Comparison of ENCODE assay signal across 9 cellular contexts in genomic region chr4:139692300-139693012, GRCh38. TPM values are rescaled to one million over a fixed set of nuclear protein-coding genes. Genes with fewer than 3 reads are reported as not detected.
DNase-seq lines count a peak whose midpoint lies in the region; ATAC-seq, FAIRE-seq and TF ChIP-seq lines count a peak whose summit lies in the region.
"Had no signal": no experiment of that assay in that cellular context is flagged by ENCODE, and none has a peak within 500 bp of the region (broad histone marks: within the 10 kb centered on the region; RNA-seq: fewer than 3 reads in every experiment).

No MANE protein-coding gene starts in this region.

- H3K36me3 ChIP-seq in HUES48 (ENCODE audit: control insufficient read depth, insufficient read depth, low read length) = no peaks in the 10 kb centered on the region
- H3K36me3 ChIP-seq in GM12878 (ENCODE audit: control insufficient read depth in 2 of 2, insufficient read depth in 2 of 2, low read length in 1 of 2) = no peaks in the 10 kb centered on the region
- no peaks in the 10 kb centered on the region for H3K36me3 ChIP-seq in CD8-positive, alpha-beta memory T cell (ENCODE audit: insufficient read depth, low read length)

- no peak for TF ChIP-seq EP300 in GM12878 (IDR thresholded peaks at IDR 0.05; ENCODE audit: borderline replicate concordance in 1 of 2, control insufficient read depth in 1 of 2, low read depth in 2 of 2, low read length in 2 of 2)

- peak; percentile 51 for TF ChIP-seq RAD21 in GM12878 (IDR thresholded peaks at IDR 0.05; ENCODE audit: insufficient read depth, low read depth, low read length)

- TF ChIP-seq POLR2A in GM12878 (IDR thresholded peaks at IDR 0.05; ENCODE audit: low read depth, low read length) = no peak

- no peaks in the 10 kb centered on the region for H3K4me1 Mint-ChIP-seq in CD8-positive, alpha-beta memory T cell

- H3K9me3 Mint-ChIP-seq in CD8-positive, alpha-beta memory T cell = peaks cover 0 to 7% (median 1%) of the 10 kb centered on the region in 5 donors

- H3K27ac ChIP-seq in HUES48 (ENCODE audit: low read depth, low read length) (peak overlapping the region; percentile 21), GM12878 (ENCODE audit: control insufficient read depth, insufficient read depth) (no peak overlapping the region)
- no peak overlapping the region for H3K27ac ChIP-seq in CD8-positive, alpha-beta memory T cell (ENCODE audit: low read depth, low read length)
- H3K27ac ChIP-seq: SK-N-MC had no signal

- H3K4me1 ChIP-seq in HUES48 (ENCODE audit: control insufficient read depth, insufficient read depth, low read length) = no peaks in the 10 kb centered on the region
- H3K4me1 ChIP-seq in GM12878 (ENCODE audit: control insufficient read depth, insufficient read depth, low read length) = peaks cover 5% of the 10 kb centered on the region
- no peaks in the 10 kb centered on the region for H3K4me1 ChIP-seq in CD8-positive, alpha-beta memory T cell (ENCODE audit: insufficient read depth, low read length)

- no peaks in the 10 kb centered on the region for H3K79me2 ChIP-seq in GM12878 (ENCODE audit: control insufficient read depth, insufficient read depth, low read length)

- peak; percentile 20 for TF ChIP-seq CTCF in D721Med (IDR thresholded peaks at IDR 0.05; ENCODE audit: insufficient read depth, missing control alignments)
- TF ChIP-seq CTCF in GM12878 (IDR thresholded peaks at IDR 0.05 in 2 of 3, conservative IDR thresholded peaks at IDR 0.05 in 1 of 3; ENCODE audit: control insufficient read depth in 2 of 3, extremely low read depth in 1 of 3, insufficient read depth in 1 of 3, low read depth in 3 of 3, low read length in 3 of 3) = peak; percentile 24 to 40 (median 36); a peak in 3 of 6 replicates

- H3K9me3 ChIP-seq in HUES48 (ENCODE audit: control insufficient read depth, insufficient read depth, low read length) (no peaks in the 10 kb centered on the region), GM12878 (replicated peaks; ENCODE audit: control insufficient read depth, insufficient read depth, low read length) (no peaks in the 10 kb centered on the region; the same call in 2 of the 3 replicates)
- no peaks in the 10 kb centered on the region for H3K9me3 ChIP-seq in CD8-positive, alpha-beta memory T cell (ENCODE audit: low read length)

- intact Hi-C loops in GM12878 (cut with micrococcal nuclease; ENCODE audit: unreplicated experiment) = no loop called here

- ATAC-seq in GM12878 = peak; percentile 71
- no peak for ATAC-seq in HG02884 (IDR thresholded peaks at IDR 0.05; ENCODE audit: unreplicated experiment)

- H3K4me3 Mint-ChIP-seq in CD8-positive, alpha-beta memory T cell = no peak overlapping the region

- no peaks in the 10 kb centered on the region for H4K20me1 ChIP-seq in GM12878 (ENCODE audit: control insufficient read depth, insufficient read depth)

- H3K9ac ChIP-seq in HUES48 (ENCODE audit: low read depth, low read length) = no peak overlapping the region
- no peak overlapping the region for H3K9ac ChIP-seq in GM12878 (ENCODE audit: control insufficient read depth, insufficient read depth, low read length)

- peaks cover 0 to 3% (median 0%) of the 10 kb centered on the region in 3 donors for H3K36me3 Mint-ChIP-seq in CD8-positive, alpha-beta memory T cell

- H3K27ac Mint-ChIP-seq in CD8-positive, alpha-beta memory T cell = no peak overlapping the region

- WGBS in GM12878 (ENCODE audit: insufficient coverage, insufficient replicate concordance, low lambda C conversion rate, missing lambda C conversion rate) = 0% methylated on average over 4 of the region's 4 CpGs

- H3K27me3 ChIP-seq in HUES48 (ENCODE audit: control insufficient read depth, insufficient read depth, low read length) (no peaks in the 10 kb centered on the region), GM12878 (replicated peaks in 1 of 2; ENCODE audit: control insufficient read depth in 2 of 2, insufficient read depth in 2 of 2, low read length in 1 of 2) (no peaks in the 10 kb centered on the region)
- no peaks in the 10 kb centered on the region for H3K27me3 ChIP-seq in CD8-positive, alpha-beta memory T cell (ENCODE audit: insufficient read depth, low read length, poor library complexity, severe bottlenecking)

- RAD21 ChIA-PET in GM12878 (lab: Charles Lee; ENCODE audit: unreplicated experiment) = no interaction called here

- FAIRE-seq in D721Med (lab: Jason Lieb, UNC) (no peak), GM12878 (lab: Jason Lieb, UNC) (no peak)

- H3K4me2 ChIP-seq in GM12878 (ENCODE audit: control insufficient read depth, insufficient read depth) = no peak overlapping the region; the same call in 1 of the 2 replicates

- DNase-seq in D721Med (ENCODE audit: insufficient read length, low spot score) (no peak), GM12878 (ENCODE audit: low read depth, low spot score) (no peak), medulla oblongata (ENCODE audit: extremely low spot score) (peak; percentile 50), NCI-H128 (lab: John Stamatoyannopoulos, UW; ENCODE audit: unreplicated experiment) (no peak), GM19240 (ENCODE audit: insufficient read length, low spot score) (no peak)
- no peak for DNase-seq in CD8-positive, alpha-beta memory T cell

- H3K27me3 Mint-ChIP-seq in CD8-positive, alpha-beta memory T cell = peaks cover 0 to 4% of the 10 kb centered on the region in 2 donors

- CTCF ChIA-PET in GM12878 (lab: Yijun Ruan, JAX) = interaction anchor here (0.6 kb wide), 1 partner anchor 195 kb away, joined by 3 read pairs; no protein-coding TSS in a partner anchor
- CTCF ChIA-PET in CD8-positive, alpha-beta memory T cell (lab: Charles Lee) = no interaction called here

- SMC1A ChIA-PET in GM12878 (lab: Charles Lee; ENCODE audit: uncharacterized antibody, unreplicated experiment) = no interaction called here

- in situ Hi-C loops in GM12878 (cut with MboI) = no loop called here

- no peak overlapping the region for H3K4me3 ChIP-seq in HUES48 (ENCODE audit: low read depth, low read length)
- no peak overlapping the region for H3K4me3 ChIP-seq in GM12878
- H3K4me3 ChIP-seq in CD8-positive, alpha-beta memory T cell (ENCODE audit: low read length) = no peak overlapping the region
- H3K4me3 ChIP-seq: SK-N-MC had no signal

- BruUV-seq in GM12878 (replicated peaks; lab: Mats Ljungman, UMichigan) = no TSS peak

- POLR2A ChIA-PET in GM12878 (lab: Charles Lee) = no interaction called here
- POLR2A ChIA-PET in CD8-positive, alpha-beta memory T cell (lab: Charles Lee) = no interaction called here

- no peak overlapping the region for H2AFZ ChIP-seq in GM12878 (ENCODE audit: control insufficient read depth, low read depth, low read length)

TF ChIP-seq in GM12878, 131 proteins besides CTCF, POLR2A, EP300 and RAD21:
- TF ChIP-seq, protein P1, sequence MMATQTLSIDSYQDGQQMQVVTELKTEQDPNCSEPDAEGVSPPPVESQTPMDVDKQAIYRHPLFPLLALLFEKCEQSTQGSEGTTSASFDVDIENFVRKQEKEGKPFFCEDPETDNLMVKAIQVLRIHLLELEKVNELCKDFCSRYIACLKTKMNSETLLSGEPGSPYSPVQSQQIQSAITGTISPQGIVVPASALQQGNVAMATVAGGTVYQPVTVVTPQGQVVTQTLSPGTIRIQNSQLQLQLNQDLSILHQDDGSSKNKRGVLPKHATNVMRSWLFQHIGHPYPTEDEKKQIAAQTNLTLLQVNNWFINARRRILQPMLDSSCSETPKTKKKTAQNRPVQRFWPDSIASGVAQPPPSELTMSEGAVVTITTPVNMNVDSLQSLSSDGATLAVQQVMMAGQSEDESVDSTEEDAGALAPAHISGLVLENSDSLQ (IDR thresholded peaks at IDR 0.05) = no peak
- peak; percentile 5; the same call in 1 of the 2 replicates for TF ChIP-seq SPI1 (IDR thresholded peaks at IDR 0.05; ENCODE audit: borderline replicate concordance, insufficient read depth, low read depth, low read length)

RNA-seq across cellular contexts. Expression of gene MGST2, which starts 26.8 kb away (rescaled TPM):
- 11.3 and 11.7 TPM in 2 replicates for total RNA-seq in GM12878 (2013; cell fraction: nucleolus; rRNA removed)
- total RNA-seq in GM12878 (2014; rRNA removed) = 22.3 and 26.5 TPM in 2 replicates
- total RNA-seq in GM12878 (2014; rRNA removed; fragmentation: Illumina TruSeq; extraction: Trizol) = 21.7 and 23.0 TPM in 2 replicates
- total RNA-seq in GM12878 (2021) = 19.0 and 19.8 TPM in 2 replicates
- 22.8 TPM for polyA plus RNA-seq in GM12878 (2011; ENCODE audit: low read depth)
- 38.4 and 42.8 TPM in 2 replicates for polyA plus RNA-seq in GM12878 (2011; rRNA removed)
- polyA plus RNA-seq in GM12878 (2011; cell fraction: cytosol; rRNA removed) = 26.5 and 36.6 TPM in 2 replicates
- polyA plus RNA-seq in GM12878 (2011; cell fraction: nucleus; rRNA removed) = 13.5 and 14.8 TPM in 2 replicates
- polyA plus RNA-seq in GM12878 (2012) = 17.5 and 23.2 TPM in 2 replicates
- polyA plus RNA-seq in GM12878 (2014; fragmentation: Illumina TruSeq; extraction: Trizol) = 36.5 and 56.9 TPM in 2 replicates
- polyA plus RNA-seq in GM12878 (2014; fragmentation: Nextera tagmentation; extraction: Ambion mirVana) = 10 to 100 TPM; 36.0 to 50.1 TPM
- 29.8 and 30.6 TPM in 2 replicates for polyA plus RNA-seq in GM12878 (2014; rRNA removed)
- 10 to 100 TPM; 26.7 to 31.4 TPM for polyA plus RNA-seq in GM12878 (2016; fragmentation: Nextera tagmentation; extraction: Ambion mirVana)
- polyA minus RNA-seq in GM12878 (2011; rRNA and poly(A)+ RNA removed) = 12.4 and 18.4 TPM in 2 replicates
- 2.8 and 6.2 TPM in 2 replicates for polyA minus RNA-seq in GM12878 (2011; cell fraction: cytosol; rRNA and poly(A)+ RNA removed)
- 10.4 and 14.9 TPM in 2 replicates for polyA minus RNA-seq in GM12878 (2011; cell fraction: nucleus; rRNA and poly(A)+ RNA removed)
- 1 to 10 TPM; 2.6 to 4.6 TPM for total RNA-seq in CD8-positive, alpha-beta memory T cell
- polyA plus RNA-seq in CD8-positive, alpha-beta memory T cell = 10.9 TPM
